Comparison of ENCODE assay signal across 9 cellular contexts in genomic region chr10:68082815-68083395, GRCh38.
A peak's percentile ranks its signal among the peaks of the same experiment; 100 is the strongest.
DNase-seq lines count a peak whose midpoint lies in the region; ATAC-seq and FAIRE-seq lines count a peak whose summit lies in the region.
"Had no signal": no experiment of that assay in that cellular context is flagged by ENCODE, and none has a peak within 500 bp of the region (broad histone marks: within the 10 kb centered on the region; RNA-seq: fewer than 3 reads in every experiment).

No MANE protein-coding gene starts in this region.

- no peak overlapping the region for H3K4me3 Mint-ChIP-seq in activated naive CD4-positive, alpha-beta T cell treated with anti-CD3 and anti-CD28 coated beads, Interleukin-2, amount 10 ng/mL, durations not matched to agents 7 days and 5 days

- CTCF ChIA-PET in activated naive CD4-positive, alpha-beta T cell treated with anti-CD3 and anti-CD28 coated beads, Interleukin-2, amount 10 ng/mL, durations not matched to agents 7 days and 5 days (lab: Charles Lee), result interaction anchor here (1.0 to 2.0 kb wide), 2 partner anchors 14 to 73 kb away, joined by 3 to 8 read pairs; no protein-coding TSS in a partner anchor

- no peaks in the 10 kb centered on the region for H3K9me3 Mint-ChIP-seq in activated naive CD4-positive, alpha-beta T cell treated with anti-CD3 and anti-CD28 coated beads, Interleukin-2, amount 10 ng/mL, durations not matched to agents 7 days and 5 days

- no peak overlapping the region for H3K27ac Mint-ChIP-seq in activated naive CD4-positive, alpha-beta T cell treated with anti-CD3 and anti-CD28 coated beads, Interleukin-2, amount 10 ng/mL, durations not matched to agents 7 days and 5 days

- no peaks in the 10 kb centered on the region for H3K36me3 Mint-ChIP-seq in activated naive CD4-positive, alpha-beta T cell treated with anti-CD3 and anti-CD28 coated beads, Interleukin-2, amount 10 ng/mL, durations not matched to agents 7 days and 5 days

- FAIRE-seq in islet of Langerhans (lab: Jason Lieb, UNC), result peak; percentile 60

- DNase-seq in ACHN (peak; percentile 62), HCEC 1CT (peak; percentile 62), amniotic epithelial cell (ENCODE audit: low read depth) (peak; percentile 44)
- no peak for DNase-seq in activated naive CD4-positive, alpha-beta T cell treated with anti-CD3 and anti-CD28 coated beads, Interleukin-2, amount 10 ng/mL, durations not matched to agents 7 days and 5 days
- DNase-seq: activated CD8-positive, alpha-beta memory T cell treated with anti-CD3 and anti-CD28 coated beads, Interleukin-2, amount 50 U/mL, for 48 hours had no signal

- no peak for ATAC-seq in HG03342 (IDR thresholded peaks at IDR 0.05; ENCODE audit: unreplicated experiment)
- ATAC-seq in GM18520 (IDR thresholded peaks at IDR 0.05; ENCODE audit: unreplicated experiment), result no peak
- ATAC-seq in HG02885 (IDR thresholded peaks at IDR 0.05; ENCODE audit: poor library complexity, unreplicated experiment), result no peak

- in situ Hi-C loops in ACHN (cut with HindIII; ENCODE audit: low pct_ligation_motif_present, low pct_unique_long_range_greater_than_20kb, low sequenced_read_pairs), result no loop called here

- H3K4me1 Mint-ChIP-seq in activated naive CD4-positive, alpha-beta T cell treated with anti-CD3 and anti-CD28 coated beads, Interleukin-2, amount 10 ng/mL, durations not matched to agents 7 days and 5 days, result peaks cover 4% of the 10 kb centered on the region

- H3K27me3 Mint-ChIP-seq in activated naive CD4-positive, alpha-beta T cell treated with anti-CD3 and anti-CD28 coated beads, Interleukin-2, amount 10 ng/mL, durations not matched to agents 7 days and 5 days, result peaks cover 19% of the 10 kb centered on the region
